In the genomic region with DNA sequence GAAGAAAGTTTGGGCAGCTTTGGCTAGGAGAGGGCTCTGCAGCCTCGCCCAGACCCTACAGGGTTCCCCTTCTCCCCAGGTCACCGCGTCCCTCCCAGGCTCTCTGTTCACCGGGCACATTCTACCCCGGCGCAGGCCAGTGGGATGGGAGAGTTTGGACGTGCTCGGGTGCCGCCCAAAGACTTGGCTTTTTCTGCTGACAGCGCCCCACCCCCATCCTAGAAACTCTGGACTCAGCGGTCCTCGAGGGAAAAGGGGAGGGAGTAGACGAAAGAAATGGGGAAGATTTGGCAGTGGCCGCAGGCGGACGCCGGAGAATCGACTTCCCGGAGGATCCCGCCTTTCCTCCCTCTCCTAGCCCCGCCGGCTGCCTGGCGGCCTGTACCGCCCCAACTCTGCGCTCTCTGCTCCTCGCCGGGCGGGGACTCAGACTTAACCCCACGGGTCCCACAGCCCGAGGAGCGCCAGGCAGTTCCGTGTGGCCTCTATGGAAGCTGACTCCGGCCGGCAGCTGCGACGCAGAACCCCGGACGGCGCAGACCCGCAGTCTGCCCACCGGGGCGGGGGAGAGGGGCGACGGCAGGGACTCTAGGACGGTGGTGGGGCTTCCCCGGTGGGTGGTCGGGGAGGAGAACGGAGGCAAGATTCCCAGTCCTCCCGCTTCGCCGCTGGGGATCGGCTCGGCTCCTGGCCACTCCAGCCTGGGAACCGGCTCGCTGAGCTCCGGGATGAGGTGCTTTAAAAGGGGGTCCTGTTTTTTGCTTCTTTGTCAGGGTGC, we compare ENCODE assay signal across 8 cellular contexts. TPM values are rescaled to one million over a fixed set of nuclear protein-coding genes. Genes with fewer than 3 reads are reported as not detected.
DNase-seq lines count a peak whose midpoint lies in the region; ATAC-seq, FAIRE-seq and TF ChIP-seq lines count a peak whose summit lies in the region.

No MANE protein-coding gene starts in this region.

- H3K4me1 ChIP-seq in small intestine (ENCODE audit: control insufficient read depth in 2 of 2, insufficient read depth in 1 of 2, low read depth in 1 of 2, low read length in 1 of 2), result peaks cover 2 to 4% of the 10 kb centered on the region in 2 donors

- H3K9me3 ChIP-seq in small intestine (ENCODE audit: control insufficient read depth, low read depth), result no peaks in the 10 kb centered on the region

- no peak for FAIRE-seq in small intestine (lab: Jason Lieb, UNC)

- no peak overlapping the region for H3K27ac Mint-ChIP-seq in activated naive CD4-positive, alpha-beta T cell treated with anti-CD3 and anti-CD28 coated beads, Interleukin-2, amount 50 U/mL, for 24 hours
- H3K27ac Mint-ChIP-seq in WTC11, result no peak overlapping the region

- CTCF ChIA-PET in WTC11 (lab: Charles Lee), result interaction anchor here (0.5 to 7.3 kb wide), 13 partner anchors 9 to 601 kb away, joined by 3 to 113 read pairs (median 4); partner anchors contain the start of gene SRBD1

- peak overlapping the region; percentile 26 for H3K4me3 Mint-ChIP-seq in activated naive CD4-positive, alpha-beta T cell treated with anti-CD3 and anti-CD28 coated beads, Interleukin-2, amount 50 U/mL, for 24 hours
- H3K4me3 Mint-ChIP-seq in WTC11, result peak overlapping the region; percentile 74

- intact Hi-C loops in Right ventricle myocardium inferior (cut with DNase I), result no loop called here
- intact Hi-C loops in posterior vena cava (cut with DNase I), result loop anchor here in 1 of 2 donors (1.0 kb wide), 1 partner anchor 489 kb away; no protein-coding TSS in a partner anchor

- WGBS in small intestine, 3 donors, result 2 to 7% (median 3%) methylated on average over 48 to 56 of the region's 56 CpGs

- peaks cover 25% of the 10 kb centered on the region for H3K4me1 Mint-ChIP-seq in activated naive CD4-positive, alpha-beta T cell treated with anti-CD3 and anti-CD28 coated beads, Interleukin-2, amount 50 U/mL, for 24 hours
- peaks cover 48% of the 10 kb centered on the region for H3K4me1 Mint-ChIP-seq in WTC11

- H3K36me3 ChIP-seq in small intestine (ENCODE audit: control insufficient read depth in 2 of 2, insufficient read depth in 2 of 2, low read length in 2 of 2), result no peaks in the 10 kb centered on the region

- DNase-seq in activated naive CD4-positive, alpha-beta T cell (lab: John Stamatoyannopoulos, UW), result no peak
- DNase-seq in WTC11 (ENCODE audit: low spot score) (peak; percentile 73), Right ventricle myocardium inferior (ENCODE audit: missing footprints) (peak; percentile 91), posterior vena cava (ENCODE audit: low spot score) (peak; percentile 96), GDM1 (lab: John Stamatoyannopoulos, UW) (no peak), small intestine (no peak)

- H3K9me3 Mint-ChIP-seq in activated naive CD4-positive, alpha-beta T cell treated with anti-CD3 and anti-CD28 coated beads, Interleukin-2, amount 50 U/mL, for 24 hours, result no peaks in the 10 kb centered on the region
- H3K9me3 Mint-ChIP-seq in WTC11, result no peaks in the 10 kb centered on the region

- H3K27me3 ChIP-seq in small intestine (ENCODE audit: control insufficient read depth in 2 of 2, insufficient read depth in 2 of 2, low read length in 2 of 2), result peaks cover 42 to 66% of the 10 kb centered on the region in 2 donors

- peaks cover 46% of the 10 kb centered on the region for H3K27me3 Mint-ChIP-seq in activated naive CD4-positive, alpha-beta T cell treated with anti-CD3 and anti-CD28 coated beads, Interleukin-2, amount 50 U/mL, for 24 hours
- H3K27me3 Mint-ChIP-seq in WTC11 (ENCODE audit: low read depth), result peaks cover 93% of the 10 kb centered on the region

- H3K4me3 ChIP-seq in small intestine (ENCODE audit: low read depth in 1 of 2, low read length in 2 of 2), result peak overlapping the region in 1 of 2 donors; percentile 2

- ATAC-seq in WTC11, result peak; percentile 1
- ATAC-seq in Right ventricle myocardium inferior, result peak; percentile 78
- ATAC-seq in HG02973 (IDR thresholded peaks at IDR 0.05; ENCODE audit: unreplicated experiment), result no peak

- no peaks in the 10 kb centered on the region for H3K36me3 Mint-ChIP-seq in activated naive CD4-positive, alpha-beta T cell treated with anti-CD3 and anti-CD28 coated beads, Interleukin-2, amount 50 U/mL, for 24 hours
- H3K36me3 Mint-ChIP-seq in WTC11, result 0 out of 2 replicates have a peak, but pooled peaks cover 2% of the 10 kb centered on the region

- no peak for TF ChIP-seq CTCF in WTC11 (IDR thresholded peaks at IDR 0.05)

- POLR2A ChIA-PET in WTC11 (lab: Charles Lee), result no interaction called here

- H3K27ac ChIP-seq in small intestine (ENCODE audit: low read depth in 1 of 2, low read length in 1 of 2), result no peak overlapping the region

TF ChIP-seq in WTC11, 78 proteins besides CTCF, POLR2A, EP300 and RAD21 (continues in another document):
- TF ChIP-seq ETV6 (CRISPR knock-in tag; IDR thresholded peaks at IDR 0.05), result 0 out of 2 replicates have a peak, but pooled peaks have one; percentile 23
- TF ChIP-seq NR2C2 (CRISPR knock-in tag; IDR thresholded peaks at IDR 0.05), result no peak
- TF ChIP-seq, protein P1, sequence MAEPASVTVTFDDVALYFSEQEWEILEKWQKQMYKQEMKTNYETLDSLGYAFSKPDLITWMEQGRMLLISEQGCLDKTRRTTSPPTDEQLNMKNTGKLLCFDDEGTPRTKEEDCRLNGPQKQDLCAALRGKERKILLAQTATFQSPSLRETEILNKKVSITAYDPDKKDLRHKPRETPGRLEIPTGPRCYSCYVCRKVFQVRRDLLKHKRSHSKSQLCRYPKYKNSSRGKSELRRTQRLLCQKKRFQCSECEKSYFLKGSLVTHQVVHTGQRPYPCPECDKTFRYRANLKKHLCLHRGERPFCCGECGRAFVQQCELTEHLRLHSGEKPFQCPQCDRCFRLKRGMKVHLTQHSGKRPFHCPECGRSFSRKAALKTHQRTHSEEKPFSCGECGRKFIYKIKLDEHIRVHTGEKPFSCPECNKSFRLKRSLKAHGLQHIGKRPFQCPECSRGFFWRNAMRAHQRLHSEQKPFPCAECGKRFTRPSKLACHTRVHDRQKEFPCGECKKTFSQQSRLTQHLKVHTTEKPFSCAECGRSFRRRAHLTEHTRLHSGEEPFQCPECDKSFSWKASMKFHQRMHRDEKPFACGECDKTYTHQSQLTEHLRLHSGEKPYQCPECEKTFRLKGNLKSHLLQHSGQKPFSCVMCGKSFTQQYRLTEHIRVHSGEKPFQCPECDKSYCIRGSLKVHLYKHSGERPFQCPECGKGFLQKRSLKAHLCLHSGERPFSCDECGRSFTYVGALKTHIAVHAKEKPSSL (CRISPR knock-in tag; conservative IDR thresholded peaks at IDR 0.05), result no peak
- TF ChIP-seq FOXJ3 (CRISPR knock-in tag; IDR thresholded peaks at IDR 0.05; ENCODE audit: borderline replicate concordance), result no peak
- peak; percentile 56; the same call in 1 of the 2 replicates for TF ChIP-seq FOXP1 (CRISPR knock-in tag; IDR thresholded peaks at IDR 0.05; ENCODE audit: borderline replicate concordance)
- TF ChIP-seq TP53 (CRISPR knock-in tag; IDR thresholded peaks at IDR 0.05), result 0 out of 2 replicates have a peak, but pooled peaks have one; percentile 9
- no peak for TF ChIP-seq ERG (CRISPR knock-in tag; IDR thresholded peaks at IDR 0.05)
- peak; percentile 45 for TF ChIP-seq MAX (CRISPR knock-in tag; IDR thresholded peaks at IDR 0.05)
- TF ChIP-seq ELF4 (CRISPR knock-in tag; IDR thresholded peaks at IDR 0.05; ENCODE audit: low read depth), result no peak
- TF ChIP-seq ZBTB43 (CRISPR knock-in tag; IDR thresholded peaks at IDR 0.05), result 0 out of 2 replicates have a peak, but pooled peaks have one; percentile 28

RNA-seq across cellular contexts. Expression of gene SIX2, which starts 0.9 kb away (rescaled TPM):
- total RNA-seq in WTC11 (2021) (1.2 to 1.7 TPM (median 1.5 TPM) in 3 replicates), Right ventricle myocardium inferior (0.65 TPM), posterior vena cava (1 to 10 TPM in 1 of 2 donors, under 1 TPM in 1; 0.33 to 1.3 TPM)
- under 1 TPM in 1 of 3 donors, not detected in 2; 0.12 TPM for polyA plus RNA-seq in small intestine

Comparison
In these comparisons a context has a peak if more than half of its experiments do, and no peak if none do; other contexts are left out.
1. DNase-seq: peak in WTC11 (single experiment), Right ventricle myocardium inferior (single experiment) and posterior vena cava (single experiment); none in activated naive CD4-positive, alpha-beta T cell (0 of 4), GDM1 (single experiment) and small intestine (single experiment).